24 cellular contexts compared by ENCODE assay signal in the genomic region with DNA sequence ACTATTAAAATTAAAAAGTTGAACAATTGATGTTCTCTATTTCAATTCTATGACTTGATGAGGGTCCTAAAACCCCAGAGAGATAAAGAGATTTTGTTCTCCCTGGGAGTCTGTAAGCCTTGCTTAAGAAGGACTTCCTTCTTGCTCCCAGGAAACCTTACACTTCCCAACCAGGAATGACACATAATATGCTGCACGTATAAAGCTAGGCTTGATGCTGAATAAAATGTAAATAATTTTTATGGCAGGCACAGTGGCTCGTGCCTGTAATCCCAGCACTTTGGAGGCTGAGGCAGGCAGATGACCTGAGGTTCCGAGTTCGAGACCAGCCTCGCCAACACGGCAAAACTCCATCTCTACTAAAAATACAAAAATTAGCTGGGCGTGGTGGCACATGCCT. TPM values are rescaled to one million over a fixed set of nuclear protein-coding genes. Genes with fewer than 3 reads are reported as not detected.
A peak's percentile ranks its signal among the peaks of the same experiment; 100 is the strongest.
DNase-seq lines count a peak whose midpoint lies in the region; ATAC-seq and TF ChIP-seq lines count a peak whose summit lies in the region.
"Had no signal": no experiment of that assay in that cellular context is flagged by ENCODE, and none has a peak within 500 bp of the region (broad histone marks: within the 10 kb centered on the region; RNA-seq: fewer than 3 reads in every experiment).

No MANE protein-coding gene starts in this region.

- H3K27me3 Mint-ChIP-seq in chondrocyte (ENCODE audit: low read depth) = no peaks in the 10 kb centered on the region
- H3K27me3 Mint-ChIP-seq in activated naive CD4-positive, alpha-beta T cell treated with anti-CD3 and anti-CD28 coated beads for 36 hours (ENCODE audit: low read depth) = no peaks in the 10 kb centered on the region
- H3K27me3 Mint-ChIP-seq: brain; dendritic cell treated with granulocyte-macrophage colony-stimulating factor and Interleukin-4, amounts not matched to agents 40 ng/mL and 50 ng/mL, for 4 days; stimulated activated naive CD8-positive, alpha-beta T cell treated with anti-CD3 and anti-CD28 coated beads, Interleukin-15, amount 100 ng/mL, for 72 hours had no signal

- peaks cover 32% of the 10 kb centered on the region for H3K4me1 Mint-ChIP-seq in chondrocyte (ENCODE audit: low read depth)
- no peaks in the 10 kb centered on the region for H3K4me1 Mint-ChIP-seq in activated naive CD4-positive, alpha-beta T cell treated with anti-CD3 and anti-CD28 coated beads for 36 hours (ENCODE audit: low read depth)
- H3K4me1 Mint-ChIP-seq: stimulated activated naive CD8-positive, alpha-beta T cell treated with anti-CD3 and anti-CD28 coated beads, Interleukin-15, amount 100 ng/mL, for 72 hours had no signal

- H3K36me3 ChIP-seq in mucosa of descending colon (ENCODE audit: low read depth) = no peaks in the 10 kb centered on the region
- H3K36me3 ChIP-seq: HAP-1, left lung had no signal

- TF ChIP-seq CTCF in chondrocyte (IDR thresholded peaks at IDR 0.05) = no peak
- no peak for TF ChIP-seq CTCF in mucosa of descending colon (IDR thresholded peaks at IDR 0.05)

- no peak overlapping the region for H3K4me3 ChIP-seq in mucosa of descending colon
- H3K4me3 ChIP-seq: HAP-1, left lung, tibial nerve had no signal

- no peak for ATAC-seq in mucosa of descending colon
- ATAC-seq: activated CD8-positive, alpha-beta memory T cell treated with anti-CD3 and anti-CD28 coated beads, Interleukin-2, amount 10 ng/mL, durations not matched to agents 7 days and 5 days; CD8-positive, alpha-beta T cell; stimulated activated naive CD8-positive, alpha-beta T cell treated with anti-CD3 and anti-CD28 coated beads, Interleukin-15, amount 100 ng/mL, for 72 hours had no signal

- DNase-seq in EL (peak; percentile 65), NCI-H69 (lab: John Stamatoyannopoulos, UW) (peak; percentile 22), chondrocyte (ENCODE audit: low spot score) (no peak), kidney tubule cell (ENCODE audit: low spot score) (peak; percentile 52), cerebellar cortex (ENCODE audit: low spot score) (no peak), mucosa of descending colon (no peak)
- no peak for DNase-seq in effector CD4-positive, alpha-beta T cell
- DNase-seq in activated naive CD4-positive, alpha-beta T cell treated with anti-CD3 and anti-CD28 coated beads for 36 hours = no peak
- DNase-seq: activated CD4-positive, alpha-beta T cell treated with anti-CD3 and anti-CD28 coated beads for 48 hours; activated CD8-positive, alpha-beta memory T cell treated with anti-CD3 and anti-CD28 coated beads, Interleukin-2, amount 10 ng/mL, durations not matched to agents 7 days and 5 days; CD8-positive, alpha-beta T cell; KG1; left lung; NCI-H1092 treated with DMSO at 0.1 percent for 48 hours; NCI-H510A treated with DMSO at 0.1 percent for 48 hours; nephron progenitor cell; stimulated activated CD4-positive, alpha-beta T cell treated with anti-CD3 and anti-CD28 coated beads, Interleukin-4, amount 100 ng/mL, for 24 hours; stimulated activated naive CD8-positive, alpha-beta T cell treated with anti-CD3 and anti-CD28 coated beads, Interleukin-15, amount 100 ng/mL, for 72 hours had no signal

- intact Hi-C loops in mucosa of descending colon (cut with DNase I, micrococcal nuclease) = no loop called here
- intact Hi-C loops in activated naive CD4-positive, alpha-beta T cell treated with anti-CD3 and anti-CD28 coated beads for 36 hours (cut with micrococcal nuclease) = no loop called here

- no peak overlapping the region for H3K4me3 Mint-ChIP-seq in chondrocyte (ENCODE audit: unreplicated experiment)
- H3K4me3 Mint-ChIP-seq in activated naive CD4-positive, alpha-beta T cell treated with anti-CD3 and anti-CD28 coated beads for 36 hours = no peak overlapping the region
- H3K4me3 Mint-ChIP-seq: activated CD8-positive, alpha-beta memory T cell treated with anti-CD3 and anti-CD28 coated beads, Interleukin-2, amount 10 ng/mL, durations not matched to agents 7 days and 5 days; activated naive CD8-positive, alpha-beta T cell; activated T-helper 1 cell treated with anti-CD3 and anti-CD28 coated beads, Interleukin-12 subunit alpha, Interleukin-12 subunit beta, Interleukin-2, Interleukin-4 antibody, amounts not matched to agents 30 ng/mL and 10 ng/mL and 1 ng/mL, durations not matched to agents 14 hours and 24 hours and 36 hours; CD8-positive, alpha-beta T cell; dendritic cell treated with granulocyte-macrophage colony-stimulating factor and Interleukin-4, amounts not matched to agents 40 ng/mL and 50 ng/mL, for 4 days; nephron progenitor cell; stimulated activated naive CD8-positive, alpha-beta T cell treated with anti-CD3 and anti-CD28 coated beads, Interleukin-15, amount 100 ng/mL, for 72 hours had no signal

- no peaks in the 10 kb centered on the region for H3K4me1 ChIP-seq in mucosa of descending colon (ENCODE audit: low read depth)
- H3K4me1 ChIP-seq: left lung, tibial nerve had no signal

- peaks cover 4% of the 10 kb centered on the region for H3K9me3 Mint-ChIP-seq in chondrocyte (ENCODE audit: low read depth)
- no peaks in the 10 kb centered on the region for H3K9me3 Mint-ChIP-seq in activated naive CD4-positive, alpha-beta T cell treated with anti-CD3 and anti-CD28 coated beads for 36 hours
- H3K9me3 Mint-ChIP-seq: activated T-helper 1 cell treated with anti-CD3 and anti-CD28 coated beads, Interleukin-12 subunit alpha, Interleukin-12 subunit beta, Interleukin-2, Interleukin-4 antibody, amounts not matched to agents 30 ng/mL and 10 ng/mL and 1 ng/mL, durations not matched to agents 14 hours and 24 hours and 36 hours; dendritic cell treated with granulocyte-macrophage colony-stimulating factor and Interleukin-4, amounts not matched to agents 40 ng/mL and 50 ng/mL, for 4 days; stimulated activated naive CD8-positive, alpha-beta T cell treated with anti-CD3 and anti-CD28 coated beads, Interleukin-15, amount 100 ng/mL, for 72 hours had no signal

- H3K36me3 Mint-ChIP-seq in chondrocyte (ENCODE audit: low read depth) = peaks cover 11% of the 10 kb centered on the region
- H3K36me3 Mint-ChIP-seq in activated naive CD4-positive, alpha-beta T cell treated with anti-CD3 and anti-CD28 coated beads for 36 hours (ENCODE audit: low read depth) = no peaks in the 10 kb centered on the region
- H3K36me3 Mint-ChIP-seq: CD8-positive, alpha-beta T cell had no signal

- H3K27ac Mint-ChIP-seq in chondrocyte (ENCODE audit: unreplicated experiment) = peak overlapping the region; percentile 79
- no peak overlapping the region for H3K27ac Mint-ChIP-seq in activated naive CD4-positive, alpha-beta T cell treated with anti-CD3 and anti-CD28 coated beads for 36 hours
- H3K27ac Mint-ChIP-seq: activated CD8-positive, alpha-beta memory T cell treated with anti-CD3 and anti-CD28 coated beads, Interleukin-2, amount 10 ng/mL, durations not matched to agents 7 days and 5 days; activated naive CD8-positive, alpha-beta T cell; activated T-helper 1 cell treated with anti-CD3 and anti-CD28 coated beads, Interleukin-12 subunit alpha, Interleukin-12 subunit beta, Interleukin-2, Interleukin-4 antibody, amounts not matched to agents 30 ng/mL and 10 ng/mL and 1 ng/mL, durations not matched to agents 14 hours and 24 hours and 36 hours; CD8-positive, alpha-beta T cell; dendritic cell treated with granulocyte-macrophage colony-stimulating factor and Interleukin-4, amounts not matched to agents 40 ng/mL and 50 ng/mL, for 4 days; stimulated activated naive CD8-positive, alpha-beta T cell treated with anti-CD3 and anti-CD28 coated beads, Interleukin-15, amount 100 ng/mL, for 72 hours had no signal

- CTCF ChIA-PET in activated naive CD4-positive, alpha-beta T cell treated with anti-CD3 and anti-CD28 coated beads for 36 hours (lab: Charles Lee) = no interaction called here

- no peaks in the 10 kb centered on the region for H3K9me3 ChIP-seq in mucosa of descending colon
- H3K9me3 ChIP-seq: HAP-1, tibial nerve had no signal

RNA-seq across cellular contexts. Expression of gene SPIRE1, which starts 27.8 kb away (rescaled TPM):
- total RNA-seq in chondrocyte (38.3 to 65.8 TPM (median 57.8 TPM) in 3 replicates), mucosa of descending colon (10 to 100 TPM in 1 of 3 donors, 1 to 10 TPM in 2; 4.7 to 32.8 (median 5.1) TPM)
- total RNA-seq in activated naive CD4-positive, alpha-beta T cell treated with anti-CD3 and anti-CD28 coated beads for 36 hours = 1 to 10 TPM; 1.3 to 1.7 TPM

Comparison
In these comparisons a context has a peak if more than half of its experiments do, and no peak if none do; other contexts are left out.
1. DNase-seq: peak in EL (single experiment), NCI-H69 (single experiment) and kidney tubule cell (single experiment); none in chondrocyte (single experiment), cerebellar cortex (single experiment), mucosa of descending colon (0 of 3), effector CD4-positive, alpha-beta T cell (single experiment) and activated naive CD4-positive, alpha-beta T cell treated with anti-CD3 and anti-CD28 coated beads for 36 hours (single experiment).